In genomic region chr2:203830294-203831055, GRCh38 we compare ENCODE assay signal across 1 cellular context.
TF ChIP-seq lines count a peak whose summit lies in the region.

No MANE protein-coding gene starts in this region.

TF ChIP-seq in WTC11, 78 proteins besides CTCF, POLR2A, EP300 and RAD21 (continued from another document):
- TF ChIP-seq AFF4 (CRISPR knock-in tag; IDR thresholded peaks at IDR 0.05; ENCODE audit: borderline replicate concordance) (no peak), ZNF121 (CRISPR knock-in tag; IDR thresholded peaks at IDR 0.05) (no peak), MXD4 (CRISPR knock-in tag; IDR thresholded peaks at IDR 0.05; ENCODE audit: borderline replicate concordance) (no peak), KAT7 (CRISPR knock-in tag; IDR thresholded peaks at IDR 0.05; ENCODE audit: borderline replicate concordance) (no peak), ERG (CRISPR knock-in tag; IDR thresholded peaks at IDR 0.05) (no peak), PRDM15 (CRISPR knock-in tag; IDR thresholded peaks at IDR 0.05) (no peak), NR3C1 (CRISPR knock-in tag; conservative IDR thresholded peaks at IDR 0.05; ENCODE audit: low read depth) (no peak), NR2C2 (CRISPR knock-in tag; IDR thresholded peaks at IDR 0.05) (no peak), USF2 (CRISPR knock-in tag; IDR thresholded peaks at IDR 0.05) (no peak), MAX (CRISPR knock-in tag; IDR thresholded peaks at IDR 0.05) (no peak), EMX1 (CRISPR knock-in tag; IDR thresholded peaks at IDR 0.05) (no peak)
TF ChIP-seq in WTC11: peak in this region for 0.
